13 cellular contexts compared by ENCODE assay signal in genomic region chr17:37818689-37819088, GRCh38.
A peak's percentile ranks its signal among the peaks of the same experiment; 100 is the strongest.
DNase-seq lines count a peak whose midpoint lies in the region; ATAC-seq and TF ChIP-seq lines count a peak whose summit lies in the region.
"Had no signal": no experiment of that assay in that cellular context is flagged by ENCODE, and none has a peak within 500 bp of the region (broad histone marks: within the 10 kb centered on the region; RNA-seq: fewer than 3 reads in every experiment).

No MANE protein-coding gene starts in this region.

- intact Hi-C loops in PC-9 (cut with micrococcal nuclease; ENCODE audit: unreplicated experiment), result loop anchor here (5.0 kb wide), 1 partner anchor 291 kb away; no protein-coding TSS in a partner anchor

- no peaks in the 10 kb centered on the region for H3K79me2 ChIP-seq in PC-9 (ENCODE audit: low read depth)

- ATAC-seq in GM19324 (IDR thresholded peaks at IDR 0.05; ENCODE audit: low FRiP score, unreplicated experiment), result no peak
- ATAC-seq: right cardiac atrium had no signal

- H3K27me3 ChIP-seq in BLaER1 treated with 17β-estradiol and CSF1 and Interleukin-3, amounts not matched to agents 10 nM and 100 nM, result no peaks in the 10 kb centered on the region
- H3K27me3 ChIP-seq in PC-9 (ENCODE audit: insufficient read depth, low read depth), result 0 out of 2 replicates have a peak, but pooled peaks cover 4% of the 10 kb centered on the region
- H3K27me3 ChIP-seq: uterus had no signal

- CTCF ChIA-PET in PC-9 (lab: Charles Lee), result interaction anchor here (0.5 to 0.9 kb wide), 2 partner anchors 48 to 58 kb away, joined by 3 to 8 read pairs; no protein-coding TSS in a partner anchor

- peak overlapping the region; percentile 1 to 80 (median 67); a peak in 18 of 22 replicates for H3K4me2 ChIP-seq in BLaER1 treated with 17β-estradiol and CSF1 and Interleukin-3, amounts not matched to agents 10 nM and 100 nM
- H3K4me2 ChIP-seq in PC-9, result no peak overlapping the region

- H3K9me2 ChIP-seq in PC-9 (ENCODE audit: insufficient read depth), result no peaks in the 10 kb centered on the region

- peaks cover 42 to 62% (median 54%) of the 10 kb centered on the region in 10 experiments for H3K4me1 ChIP-seq in BLaER1 treated with 17β-estradiol and CSF1 and Interleukin-3, amounts not matched to agents 10 nM and 100 nM
- H3K4me1 ChIP-seq in PC-9 (replicated peaks; ENCODE audit: insufficient read depth), result no peaks in the 10 kb centered on the region
- H3K4me1 ChIP-seq: uterus had no signal

- no TSS peak for BruUV-seq in PC-9 (replicated peaks; lab: Mats Ljungman, UMichigan)

- H3F3A ChIP-seq in PC-9 (ENCODE audit: insufficient read depth, low read depth), result no peaks in the 10 kb centered on the region

- peak; percentile 55 for DNase-seq in HK-2 (ENCODE audit: unreplicated experiment)
- DNase-seq in PC-9, result peak; percentile 73 to 77
- peak; percentile 28 for DNase-seq in kidney glomerular epithelial cell (lab: John Stamatoyannopoulos, UW)
- DNase-seq in activated CD4-positive, alpha-beta T cell treated with anti-CD3 and anti-CD28 coated beads, Interleukin-2, amount 50 U/mL, for 1 hour, result no peak
- DNase-seq in SKM-1 (lab: John Stamatoyannopoulos, UW; ENCODE audit: unreplicated experiment), result no peak
- DNase-seq in amygdala (lab: John Stamatoyannopoulos, UW), result no peak
- DNase-seq: activated naive CD4-positive, alpha-beta T cell treated with Interleukin-2 at 50 U/mL for 16 hours; CD4-positive, alpha-beta T cell; MV-4-11; right cardiac atrium; uterus had no signal

- no peak overlapping the region for H2AFZ ChIP-seq in PC-9

- no peak overlapping the region for H3K4me3 ChIP-seq in BLaER1 treated with 17β-estradiol and CSF1 and Interleukin-3, amounts not matched to agents 10 nM and 100 nM
- no peak overlapping the region for H3K4me3 ChIP-seq in PC-9
- H3K4me3 ChIP-seq: uterus had no signal

- H3K27ac ChIP-seq in BLaER1 treated with 17β-estradiol and CSF1 and Interleukin-3, amounts not matched to agents 10 nM and 100 nM, result no peak overlapping the region
- no peak overlapping the region for H3K27ac ChIP-seq in PC-9
- H3K27ac ChIP-seq: uterus had no signal

- H3K36me3 ChIP-seq in BLaER1 treated with 17β-estradiol and CSF1 and Interleukin-3, amounts not matched to agents 10 nM and 100 nM, result no peaks in the 10 kb centered on the region
- no peaks in the 10 kb centered on the region for H3K36me3 ChIP-seq in PC-9 (ENCODE audit: low read depth)
- H3K36me3 ChIP-seq: uterus had no signal

- POLR2A ChIA-PET in PC-9 (lab: Charles Lee; ENCODE audit: unreplicated experiment), result interaction anchor here (0.6 kb wide), 1 partner anchor 34 kb away, joined by 7 read pairs; no protein-coding TSS in a partner anchor

- no peak for TF ChIP-seq CTCF in PC-9 (conservative IDR thresholded peaks at IDR 0.05)

- H3K9me3 ChIP-seq in BLaER1 treated with 17β-estradiol and CSF1 and Interleukin-3, amounts not matched to agents 10 nM and 100 nM (replicated peaks in 1 of 11), result no peaks in the 10 kb centered on the region
- H3K9me3 ChIP-seq in PC-9 (ENCODE audit: insufficient read depth, low read depth), result no peaks in the 10 kb centered on the region
- H3K9me3 ChIP-seq: uterus had no signal

- no peak overlapping the region for H3K9ac ChIP-seq in BLaER1 treated with 17β-estradiol and CSF1 and Interleukin-3, amounts not matched to agents 10 nM and 100 nM

- H4K20me1 ChIP-seq in BLaER1 treated with 17β-estradiol and CSF1 and Interleukin-3, amounts not matched to agents 10 nM and 100 nM, result no peaks in the 10 kb centered on the region
- no peaks in the 10 kb centered on the region for H4K20me1 ChIP-seq in PC-9 (ENCODE audit: insufficient read depth)

Comparison
In these comparisons a context has a peak if more than half of its experiments do, and no peak if none do; other contexts are left out.
1. DNase-seq: peak in HK-2 (single experiment), PC-9 (2 of 2) and kidney glomerular epithelial cell (single experiment); none in activated CD4-positive, alpha-beta T cell treated with anti-CD3 and anti-CD28 coated beads, Interleukin-2, amount 50 U/mL, for 1 hour (single experiment), SKM-1 (single experiment) and amygdala (0 of 56).